9 cellular contexts compared by ENCODE assay signal in the genomic region with DNA sequence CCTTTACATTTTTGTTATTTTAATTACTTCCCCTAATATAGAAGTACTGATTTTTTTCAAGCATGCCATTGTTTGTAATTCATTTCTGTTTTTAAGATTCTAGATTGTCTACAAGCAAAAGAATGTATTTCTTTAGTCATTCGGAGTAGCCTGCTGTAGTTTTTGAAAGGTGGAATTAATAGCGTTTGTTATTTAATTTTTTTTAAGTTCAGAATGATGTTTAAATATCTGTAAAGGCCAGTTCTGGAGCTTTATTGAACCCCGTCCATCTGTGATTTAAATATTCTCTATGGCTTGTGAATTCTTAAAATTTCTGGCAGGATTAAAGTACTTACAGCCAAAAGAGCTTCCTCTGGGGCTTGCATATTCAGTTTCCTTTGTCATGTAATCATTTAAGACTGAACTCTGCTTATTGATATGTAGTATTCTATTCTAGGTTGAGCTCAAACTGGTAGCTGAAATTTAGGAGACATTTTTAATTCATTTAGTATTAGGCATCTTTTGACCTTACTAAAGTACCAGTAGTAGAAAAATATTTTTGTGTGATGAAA. TPM values are rescaled to one million over a fixed set of nuclear protein-coding genes. Genes with fewer than 3 reads are reported as not detected.
DNase-seq lines count a peak whose midpoint lies in the region; ATAC-seq and TF ChIP-seq lines count a peak whose summit lies in the region.
"Had no signal": no experiment of that assay in that cellular context is flagged by ENCODE, and none has a peak within 500 bp of the region (broad histone marks: within the 10 kb centered on the region; RNA-seq: fewer than 3 reads in every experiment).

No MANE protein-coding gene starts in this region.

- H3K23ac ChIP-seq in trophoblast cell (ENCODE audit: low read length) = no peak overlapping the region

- no peak overlapping the region for H3K4ac ChIP-seq in trophoblast cell (ENCODE audit: low read depth, low read length)

- H2BK120ac ChIP-seq in trophoblast cell (ENCODE audit: insufficient read depth, low read length, poor library complexity) = no peak overlapping the region

- no peaks in the 10 kb centered on the region for H3K27me3 ChIP-seq in left lung
- H3K27me3 ChIP-seq in transverse colon = no peaks in the 10 kb centered on the region
- no peaks in the 10 kb centered on the region for H3K27me3 ChIP-seq in trophoblast cell (ENCODE audit: insufficient read depth, low read length)

- H3K79me2 ChIP-seq in trophoblast cell (ENCODE audit: control insufficient read depth, insufficient read depth, low read length, poor library complexity) = peaks cover 32% of the 10 kb centered on the region

- H2AK5ac ChIP-seq in trophoblast cell (ENCODE audit: low read length) = no peak overlapping the region

- H3K27ac ChIP-seq in left lung (peak overlapping the region; percentile 95 to 99), transverse colon (peak overlapping the region; percentile 98 to 99 (median 99)), trophoblast cell (ENCODE audit: low read depth, low read length) (no peak overlapping the region)

- H4K91ac ChIP-seq in trophoblast cell (ENCODE audit: low read depth, low read length) = no peak overlapping the region

- H3K4me3 ChIP-seq in astrocyte of the cerebellum (ENCODE audit: low read depth, low read length) (peak overlapping the region; percentile 99), left lung (peak overlapping the region in 1 of 2 donors; percentile 87), transverse colon (peak overlapping the region in 2 of 4 donors; percentile 68 to 87), trophoblast cell (ENCODE audit: low read depth, low read length) (no peak overlapping the region)

- TF ChIP-seq CTCF in astrocyte of the cerebellum (IDR thresholded peaks at IDR 0.05; ENCODE audit: low read depth, low read length, missing control alignments) (no peak), left lung (IDR thresholded peaks at IDR 0.05) (peak in 1 of 2 donors; percentile 6), transverse colon (IDR thresholded peaks at IDR 0.05) (no peak)

- H3K4me3 Mint-ChIP-seq in activated T-cell treated with anti-CD3 and anti-CD28 coated beads, Interleukin-2, amount 50 U/mL, for 72 hours = peak overlapping the region; percentile 95 to 100

- intact Hi-C loops in left lung (cut with DNase I) = loop anchor here in 1 of 2 donors (10.0 kb wide), 1 partner anchor 170 kb away; no protein-coding TSS in a partner anchor
- intact Hi-C loops in transverse colon (cut with DNase I; ENCODE audit: low total_unique reads) = loop anchor here (10.0 kb wide), 1 partner anchor 170 kb away; no protein-coding TSS in a partner anchor

- no peak overlapping the region for H4K8ac ChIP-seq in trophoblast cell (ENCODE audit: low read depth, low read length)

- in situ Hi-C loops in astrocyte of the cerebellum (cut with HindIII; ENCODE audit: low sequenced_read_pairs) (no loop called here), transverse colon (cut with MboI; ENCODE audit: low pct_ligation_motif_present in 1 of 4, low pct_unique_long_range_greater_than_20kb in 1 of 4, low sequenced_read_pairs in 3 of 4) (loop anchor here (5.0 to 25.0 kb wide), 4 partner anchors 132 to 170 kb away; no protein-coding TSS in a partner anchor)

- H3K27ac Mint-ChIP-seq in activated T-cell treated with anti-CD3 and anti-CD28 coated beads, Interleukin-2, amount 50 U/mL, for 72 hours = peak overlapping the region; percentile 96

- ATAC-seq in activated T-cell treated with anti-CD3 and anti-CD28 coated beads, Interleukin-2, amount 50 U/mL, for 72 hours (replicated peaks in 1 of 2) = no peak
- ATAC-seq in left lung (no peak), GM19397 (IDR thresholded peaks at IDR 0.05; ENCODE audit: unreplicated experiment) (no peak)

- H2BK5ac ChIP-seq in trophoblast cell (ENCODE audit: low read depth, low read length, poor library complexity) = no peak overlapping the region

- H3K4me1 Mint-ChIP-seq in activated T-cell treated with anti-CD3 and anti-CD28 coated beads, Interleukin-2, amount 50 U/mL, for 72 hours (ENCODE audit: low read depth) = peaks cover 72% of the 10 kb centered on the region

- H3K9me3 Mint-ChIP-seq in activated T-cell treated with anti-CD3 and anti-CD28 coated beads, Interleukin-2, amount 50 U/mL, for 72 hours = no peaks in the 10 kb centered on the region

- H3K4me1 ChIP-seq in left lung (peaks cover 28 to 75% of the 10 kb centered on the region in 2 donors), transverse colon (peaks cover 33 to 65% (median 47%) of the 10 kb centered on the region in 4 donors), trophoblast cell (ENCODE audit: control insufficient read depth in 1 of 2, insufficient read depth in 2 of 2, low read length in 2 of 2) (peaks cover 0 to 7% of the 10 kb centered on the region in 2 experiments)

- TF ChIP-seq POLR2A in transverse colon (IDR thresholded peaks at IDR 0.05) = no peak

- no peak overlapping the region for H2BK12ac ChIP-seq in trophoblast cell (ENCODE audit: low read length)

- TF ChIP-seq EP300 in transverse colon (IDR thresholded peaks at IDR 0.05; ENCODE audit: low read depth) = no peak

- H4K12ac ChIP-seq in trophoblast cell (ENCODE audit: low read depth, low read length) = no peak overlapping the region

- peaks cover 34% of the 10 kb centered on the region for H3K79me1 ChIP-seq in trophoblast cell (ENCODE audit: low read length)

- peaks cover 0 to 36% of the 10 kb centered on the region in 2 donors for H3K36me3 ChIP-seq in left lung
- peaks cover 0 to 8% (median 0%) of the 10 kb centered on the region in 4 donors for H3K36me3 ChIP-seq in transverse colon
- H3K36me3 ChIP-seq in trophoblast cell (ENCODE audit: control insufficient read depth in 1 of 2, insufficient read depth in 2 of 2, low read length in 2 of 2) = peaks cover 19 to 21% of the 10 kb centered on the region in 2 experiments

- no peaks in the 10 kb centered on the region for H3K27me3 Mint-ChIP-seq in activated T-cell treated with anti-CD3 and anti-CD28 coated beads, Interleukin-2, amount 50 U/mL, for 72 hours (ENCODE audit: low read depth)

- no peak overlapping the region for H3K18ac ChIP-seq in trophoblast cell (ENCODE audit: low read length)

- H3K9me3 ChIP-seq in left lung = no peaks in the 10 kb centered on the region
- no peaks in the 10 kb centered on the region for H3K9me3 ChIP-seq in transverse colon
- no peaks in the 10 kb centered on the region for H3K9me3 ChIP-seq in trophoblast cell (ENCODE audit: insufficient read depth, low read depth, low read length)

- no peak overlapping the region for H3K9ac ChIP-seq in trophoblast cell (ENCODE audit: low read length)

- no peak overlapping the region for H3K14ac ChIP-seq in trophoblast cell (ENCODE audit: low read length)

- WGBS in transverse colon (ENCODE audit: low coverage in 1 of 2), 2 donors = 23 to 28% methylated on average over 3 of the region's 3 CpGs
- no CpG with 5 or more reads among the region's 3 CpGs for WGBS in trophoblast cell (ENCODE audit: extremely low coverage, insufficient coverage, insufficient read length)

- no peak overlapping the region for H3K4me2 ChIP-seq in trophoblast cell (ENCODE audit: low read length)

- peaks cover 29 to 37% of the 10 kb centered on the region in 2 donors for H3K36me3 Mint-ChIP-seq in activated T-cell treated with anti-CD3 and anti-CD28 coated beads, Interleukin-2, amount 50 U/mL, for 72 hours (ENCODE audit: insufficient read depth in 2 of 2)

- DNase-seq in activated T-cell treated with anti-CD3 and anti-CD28 coated beads, Interleukin-2, amount 50 U/mL, for 72 hours = no peak
- DNase-seq in activated T-cell treated with anti-CD3 and anti-CD28 coated beads, Interleukin-2, amount 50 U/mL, for 48 hours = no peak
- no peak for DNase-seq in astrocyte of the cerebellum (ENCODE audit: low read depth)
- no peak for DNase-seq in left lung
- DNase-seq in transverse colon = no peak
- DNase-seq in trophoblast cell = no peak
- DNase-seq in stimulated activated naive CD4-positive, alpha-beta T cell treated with Interleukin-2 at 50 U/mL for 16 hours (lab: John Stamatoyannopoulos, UW) = no peak
- DNase-seq: foreskin melanocyte had no signal

- H2AFZ ChIP-seq in trophoblast cell (ENCODE audit: insufficient read depth, low read length, poor library complexity) = no peak overlapping the region

RNA-seq across cellular contexts. Expression of gene TGIF1, which starts 5.2 kb away (rescaled TPM):
- total RNA-seq in activated T-cell treated with anti-CD3 and anti-CD28 coated beads, Interleukin-2, amount 50 U/mL, for 72 hours = 10 to 100 TPM; 60.0 to 70.0 TPM
- 10 to 100 TPM; 42.6 to 60.0 TPM for total RNA-seq in left lung
- 100 to 1,000 TPM in 1 of 4 donors, 10 to 100 TPM in 3; 23.2 to 166 (median 53.3) TPM for total RNA-seq in transverse colon
- 125 and 128 TPM in 2 replicates for polyA plus RNA-seq in trophoblast cell (2013)
